12 cellular contexts compared by ENCODE assay signal in genomic region chr6:42400031-42400760, GRCh38.
"Had no signal": no experiment of that assay in that cellular context is flagged by ENCODE, and none has a peak within 500 bp of the region (broad histone marks: within the 10 kb centered on the region; RNA-seq: fewer than 3 reads in every experiment).

No MANE protein-coding gene starts in this region.

- DNase-seq: activated CD4-positive, alpha-beta T cell treated with anti-CD3 and anti-CD28 coated beads, Interleukin-2, amount 10 ng/mL, durations not matched to agents 7 days and 5 days; activated naive CD4-positive, alpha-beta T cell treated with anti-CD3 and anti-CD28 coated beads, Interleukin-2, amount 50 U/mL, for 16 hours; amniotic stem cell; body of pancreas; central memory CD4-positive, alpha-beta T cell; colonic mucosa; esophagus squamous epithelium; kidney; stimulated activated naive CD4-positive, alpha-beta T cell; SW 1271; tibial artery had no signal

- H3K27me3 Mint-ChIP-seq: activated CD4-positive, alpha-beta T cell treated with anti-CD3 and anti-CD28 coated beads, Interleukin-2, amount 10 ng/mL, durations not matched to agents 7 days and 5 days had no signal

- ATAC-seq: body of pancreas had no signal

- H3K27ac Mint-ChIP-seq: activated CD4-positive, alpha-beta T cell treated with anti-CD3 and anti-CD28 coated beads, Interleukin-2, amount 10 ng/mL, durations not matched to agents 7 days and 5 days had no signal

- H3K4me3 Mint-ChIP-seq: activated CD4-positive, alpha-beta T cell treated with anti-CD3 and anti-CD28 coated beads, Interleukin-2, amount 10 ng/mL, durations not matched to agents 7 days and 5 days had no signal

- H3K9me3 Mint-ChIP-seq: activated CD4-positive, alpha-beta T cell treated with anti-CD3 and anti-CD28 coated beads, Interleukin-2, amount 10 ng/mL, durations not matched to agents 7 days and 5 days; activated T-helper 2 cell treated with anti-CD3 and anti-CD28 coated beads, Interferon-gamma antibody, Interleukin-2, Interleukin-4, amounts not matched to agents 10 μg/mL and 5 μg/mL and 100 μg/mL, durations not matched to agents 14 hours and 24 hours and 36 hours had no signal
